ENCODE assay signal across 20 cellular contexts in the genomic region with DNA sequence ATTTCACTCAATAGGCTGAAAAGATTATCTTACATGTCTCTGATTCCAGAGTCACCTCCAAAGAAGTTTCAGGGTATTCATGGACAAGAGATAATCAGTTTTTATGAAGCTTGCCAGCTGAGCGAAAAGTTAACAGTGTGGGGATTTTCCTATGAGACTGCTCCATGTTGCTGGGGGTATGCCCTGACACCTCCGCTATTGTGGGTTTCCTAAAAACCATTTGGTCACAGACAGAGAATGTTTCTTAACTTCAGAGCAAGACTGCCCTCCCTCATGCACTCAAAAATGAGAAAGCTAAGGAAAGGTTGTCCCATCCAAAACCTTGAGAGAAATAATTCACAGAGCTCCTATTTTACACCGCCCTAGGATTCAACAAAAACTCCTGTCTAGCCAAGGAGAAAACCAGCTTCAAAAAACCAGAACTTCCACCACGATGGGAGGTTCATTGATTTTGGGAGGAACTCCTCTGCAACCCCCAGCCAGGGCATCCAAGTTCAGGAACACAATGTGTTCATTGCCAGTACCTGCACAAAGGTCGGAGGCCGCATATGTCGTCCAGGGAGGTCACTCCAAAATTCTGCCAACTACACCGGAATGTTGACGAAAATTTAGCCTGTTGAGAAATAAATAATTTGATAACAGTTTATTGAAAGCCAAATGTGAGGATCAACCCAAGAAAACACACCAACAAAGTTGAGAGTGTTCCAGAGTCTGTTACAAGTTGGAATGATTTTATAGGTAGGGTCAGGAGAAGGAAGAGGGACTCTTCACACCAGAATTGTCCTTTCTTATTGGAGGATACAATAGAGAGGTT.
DNase-seq lines count a peak whose midpoint lies in the region; ATAC-seq and TF ChIP-seq lines count a peak whose summit lies in the region.
"Had no signal": no experiment of that assay in that cellular context is flagged by ENCODE, and none has a peak within 500 bp of the region (broad histone marks: within the 10 kb centered on the region; RNA-seq: fewer than 3 reads in every experiment).

No MANE protein-coding gene starts in this region.

- peaks cover 54% of the 10 kb centered on the region for H3K36me3 ChIP-seq in ACC112 (ENCODE audit: insufficient read depth, low read length)
- peaks cover 5% of the 10 kb centered on the region; the same call in 1 of the 2 replicates for H3K36me3 ChIP-seq in GM23338 (ENCODE audit: insufficient read depth)

- H3K4me1 Mint-ChIP-seq in HFFc6 (ENCODE audit: low read depth) (peaks cover 17% of the 10 kb centered on the region), activated B cell treated with CpG ODN at 0.5 μM for 24 hours (peaks cover 10% of the 10 kb centered on the region), GM23338 (no peaks in the 10 kb centered on the region)
- peaks cover 2% of the 10 kb centered on the region for H3K4me1 Mint-ChIP-seq in activated T-cell treated with anti-CD3 and anti-CD28 coated beads, Interleukin-2, amount 50 U/mL, for 24 hours (ENCODE audit: low read depth)

- TF ChIP-seq CTCF in HFFc6 (IDR thresholded peaks at IDR 0.05): no peak
- no peak for TF ChIP-seq CTCF in activated B cell treated with CpG ODN at 0.5 μM for 24 hours (IDR thresholded peaks at IDR 0.05)
- no peak for TF ChIP-seq CTCF in GM23338 (conservative IDR thresholded peaks at IDR 0.05; ENCODE audit: low read depth in 2 of 2)

- no peaks in the 10 kb centered on the region for H3K27me3 ChIP-seq in ACC112 (ENCODE audit: insufficient read depth, low read length)
- H3K27me3 ChIP-seq in GM23338 (ENCODE audit: insufficient read depth): no peaks in the 10 kb centered on the region
- H3K27me3 ChIP-seq: BLaER1 treated with 17β-estradiol and CSF1 and Interleukin-3, amounts not matched to agents 10 nM and 100 nM had no signal

- no peaks in the 10 kb centered on the region for H3F3A ChIP-seq in GM23338 (replicated peaks; ENCODE audit: low read depth)

- no peaks in the 10 kb centered on the region for H4K20me1 ChIP-seq in GM23338 (replicated peaks; ENCODE audit: insufficient read depth)
- H4K20me1 ChIP-seq: BLaER1 treated with 17β-estradiol and CSF1 and Interleukin-3, amounts not matched to agents 10 nM and 100 nM had no signal

- intact Hi-C loops in activated B cell treated with CpG ODN at 0.5 μM for 24 hours (cut with micrococcal nuclease): no loop called here

- CTCF ChIA-PET in activated B cell treated with CpG ODN at 0.5 μM for 24 hours (lab: Charles Lee): no interaction called here

- H3K27me3 Mint-ChIP-seq in HFFc6 (ENCODE audit: insufficient read depth) (no peaks in the 10 kb centered on the region; the same call in 1 of the 2 replicates), activated B cell treated with CpG ODN at 0.5 μM for 24 hours (no peaks in the 10 kb centered on the region), GM23338 (ENCODE audit: insufficient read depth, low read depth, poor library complexity) (no peaks in the 10 kb centered on the region)
- H3K27me3 Mint-ChIP-seq in activated T-cell treated with anti-CD3 and anti-CD28 coated beads, Interleukin-2, amount 50 U/mL, for 24 hours: no peaks in the 10 kb centered on the region
- H3K27me3 Mint-ChIP-seq: B cell had no signal

- H3K4me1 ChIP-seq in ACC112 (ENCODE audit: control insufficient read depth, insufficient read depth, low read length, unreplicated experiment): peaks cover 10% of the 10 kb centered on the region
- no peaks in the 10 kb centered on the region for H3K4me1 ChIP-seq in GM23338 (ENCODE audit: insufficient read depth)

- H3K79me2 ChIP-seq in ACC112 (ENCODE audit: control insufficient read depth, insufficient read depth, low read length, unreplicated experiment) (no peaks in the 10 kb centered on the region), GM23338 (replicated peaks; ENCODE audit: insufficient read depth) (no peaks in the 10 kb centered on the region)

- no peaks in the 10 kb centered on the region for H3K9me2 ChIP-seq in GM23338 (ENCODE audit: insufficient read depth)

- DNase-seq in HFFc6: no peak
- DNase-seq in activated B cell treated with CpG ODN at 0.5 μM for 24 hours: no peak
- peak; percentile 90 for DNase-seq in left lobe of liver (ENCODE audit: low spot score)
- no peak for DNase-seq in activated T-cell treated with anti-CD3 and anti-CD28 coated beads, Interleukin-2, amount 50 U/mL, for 24 hours
- DNase-seq in GM23338 (ENCODE audit: low spot score): no peak
- DNase-seq: Calu3; CD8-positive, alpha-beta T cell; DMS 273 treated with DMSO at 0.1 percent for 48 hours; DMS53; DND-41; H7 had no signal

- H3K9me3 Mint-ChIP-seq in HFFc6 (peaks cover 42% of the 10 kb centered on the region), activated B cell treated with CpG ODN at 0.5 μM for 24 hours (peaks cover 12% of the 10 kb centered on the region), GM23338 (peaks cover 35% of the 10 kb centered on the region)
- H3K9me3 Mint-ChIP-seq in activated T-cell treated with anti-CD3 and anti-CD28 coated beads, Interleukin-2, amount 50 U/mL, for 24 hours: peaks cover 35% of the 10 kb centered on the region

- no peak overlapping the region for H3K4me2 ChIP-seq in GM23338
- H3K4me2 ChIP-seq: BLaER1 treated with 17β-estradiol and CSF1 and Interleukin-3, amounts not matched to agents 10 nM and 100 nM had no signal

- H3K4me3 ChIP-seq in ACC112 (ENCODE audit: low read depth, low read length) (no peak overlapping the region), GM23338 (no peak overlapping the region)
- H3K4me3 ChIP-seq: BLaER1 treated with 17β-estradiol and CSF1 and Interleukin-3, amounts not matched to agents 10 nM and 100 nM; GM12878; GM23248; K562 had no signal

- POLR2A ChIA-PET in activated B cell treated with CpG ODN at 0.5 μM for 24 hours (lab: Charles Lee): no interaction called here

- H3K36me3 Mint-ChIP-seq in HFFc6 (ENCODE audit: low read depth) (peaks cover 45% of the 10 kb centered on the region), activated B cell treated with CpG ODN at 0.5 μM for 24 hours (ENCODE audit: low read depth) (peaks cover 45% of the 10 kb centered on the region), GM23338 (ENCODE audit: low read depth) (peaks cover 23% of the 10 kb centered on the region)
- H3K36me3 Mint-ChIP-seq in activated T-cell treated with anti-CD3 and anti-CD28 coated beads, Interleukin-2, amount 50 U/mL, for 24 hours (ENCODE audit: low read depth): peaks cover 56% of the 10 kb centered on the region

- H3K27ac ChIP-seq in ACC112 (ENCODE audit: low read depth, low read length) (peak overlapping the region; percentile 50), GM23338 (ENCODE audit: low read depth) (no peak overlapping the region)
- H3K27ac ChIP-seq: BLaER1 treated with 17β-estradiol and CSF1 and Interleukin-3, amounts not matched to agents 10 nM and 100 nM; GM23248 had no signal

- no peak overlapping the region for H2AFZ ChIP-seq in ACC112 (ENCODE audit: low read length, unreplicated experiment)
- H2AFZ ChIP-seq in GM23338: no peak overlapping the region
- H2AFZ ChIP-seq: GM23248 had no signal

- ATAC-seq in activated B cell treated with CpG ODN at 0.5 μM for 24 hours (ENCODE audit: low read depth) (no peak), left lobe of liver (peak; percentile 94), GM21367 (IDR thresholded peaks at IDR 0.05; ENCODE audit: unreplicated experiment) (no peak), GM18511 (IDR thresholded peaks at IDR 0.05; ENCODE audit: unreplicated experiment) (no peak), GM23338 (no peak)
- ATAC-seq: CD8-positive, alpha-beta T cell; GM12878; HCT116; K562 had no signal

- H3K4me3 Mint-ChIP-seq in HFFc6 (no peak overlapping the region), activated B cell treated with CpG ODN at 0.5 μM for 24 hours (no peak overlapping the region), GM23338 (no peak overlapping the region)
- no peak overlapping the region for H3K4me3 Mint-ChIP-seq in activated T-cell treated with anti-CD3 and anti-CD28 coated beads, Interleukin-2, amount 50 U/mL, for 24 hours
- H3K4me3 Mint-ChIP-seq: B cell; CD8-positive, alpha-beta T cell had no signal

- H3K27ac Mint-ChIP-seq in HFFc6: peak overlapping the region; percentile 31; the same call in 1 of the 2 replicates
- H3K27ac Mint-ChIP-seq in activated B cell treated with CpG ODN at 0.5 μM for 24 hours: peak overlapping the region; percentile 30
- H3K27ac Mint-ChIP-seq in activated T-cell treated with anti-CD3 and anti-CD28 coated beads, Interleukin-2, amount 50 U/mL, for 24 hours: no peak overlapping the region
- no peak overlapping the region for H3K27ac Mint-ChIP-seq in GM23338
- H3K27ac Mint-ChIP-seq: B cell; CD8-positive, alpha-beta T cell had no signal

TF ChIP-seq in GM23338, 12 proteins besides CTCF, POLR2A, EP300 and RAD21:
- TF ChIP-seq STAT1 (IDR thresholded peaks at IDR 0.05; ENCODE audit: unreplicated experiment): no peak
- no peak for TF ChIP-seq EZH2phosphoT487 (IDR thresholded peaks at IDR 0.05; ENCODE audit: unreplicated experiment)
- TF ChIP-seq ZNF114 (CRISPR knock-in tag; IDR thresholded peaks at IDR 0.05): no peak
- TF ChIP-seq, protein P1, sequence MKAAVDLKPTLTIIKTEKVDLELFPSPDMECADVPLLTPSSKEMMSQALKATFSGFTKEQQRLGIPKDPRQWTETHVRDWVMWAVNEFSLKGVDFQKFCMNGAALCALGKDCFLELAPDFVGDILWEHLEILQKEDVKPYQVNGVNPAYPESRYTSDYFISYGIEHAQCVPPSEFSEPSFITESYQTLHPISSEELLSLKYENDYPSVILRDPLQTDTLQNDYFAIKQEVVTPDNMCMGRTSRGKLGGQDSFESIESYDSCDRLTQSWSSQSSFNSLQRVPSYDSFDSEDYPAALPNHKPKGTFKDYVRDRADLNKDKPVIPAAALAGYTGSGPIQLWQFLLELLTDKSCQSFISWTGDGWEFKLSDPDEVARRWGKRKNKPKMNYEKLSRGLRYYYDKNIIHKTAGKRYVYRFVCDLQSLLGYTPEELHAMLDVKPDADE (IDR thresholded peaks at IDR 0.05): no peak
- TF ChIP-seq EZH2 (IDR thresholded peaks at IDR 0.05; ENCODE audit: low read depth, unreplicated experiment): no peak
- no peak for TF ChIP-seq ZNF331 (CRISPR knock-in tag; IDR thresholded peaks at IDR 0.05; ENCODE audit: low read depth)

Comparison
In these comparisons a context has a peak if more than half of its experiments do, and no peak if none do; other contexts are left out.
1. H3K27ac Mint-ChIP-seq: peak in HFFc6 (single experiment) and activated B cell treated with CpG ODN at 0.5 μM for 24 hours (single experiment); none in activated T-cell treated with anti-CD3 and anti-CD28 coated beads, Interleukin-2, amount 50 U/mL, for 24 hours (single experiment) and GM23338 (single experiment).